ENCODE assay signal across 19 cellular contexts in the genomic region with DNA sequence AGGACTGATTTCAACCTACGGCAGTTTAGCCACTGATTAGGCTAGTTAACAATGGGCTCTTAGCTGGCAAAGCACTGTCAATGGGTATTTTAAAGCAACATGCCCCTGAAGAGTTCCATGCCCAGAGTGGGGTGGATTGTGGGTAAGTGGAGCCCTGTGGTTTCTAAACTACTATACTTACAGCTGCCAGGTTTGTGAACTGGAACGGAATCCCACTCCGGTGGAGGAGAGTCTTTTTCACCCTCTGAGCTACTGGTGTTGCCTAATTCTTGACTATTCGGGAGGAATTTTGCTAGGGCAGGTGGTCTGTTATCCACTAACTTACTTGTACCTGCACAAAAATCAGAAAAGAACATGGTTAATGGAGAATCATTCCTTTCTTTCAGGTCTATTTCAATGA.
"Had no signal": no experiment of that assay in that cellular context is flagged by ENCODE, and none has a peak within 500 bp of the region (broad histone marks: within the 10 kb centered on the region; RNA-seq: fewer than 3 reads in every experiment).

No MANE protein-coding gene starts in this region.

- H3K4me1 ChIP-seq: body of pancreas, prostate gland, suprapubic skin had no signal

- H3K9me3 ChIP-seq: body of pancreas, mucosa of descending colon, prostate gland, suprapubic skin, upper lobe of left lung had no signal

- H3K27me3 Mint-ChIP-seq: central memory CD8-positive, alpha-beta T cell; natural killer cell treated with Interleukin-12 subunit alpha and Interleukin-12 subunit beta and Interleukin-15 and Interleukin-18, amount 100 ng/mL, for 72 hours had no signal

- H3K27me3 ChIP-seq: body of pancreas, suprapubic skin, upper lobe of left lung had no signal

- H3K4me3 Mint-ChIP-seq: activated T-cell treated with anti-CD3 and anti-CD28 coated beads, Interleukin-2, amount 50 U/mL, for 4 hours; central memory CD8-positive, alpha-beta T cell; natural killer cell treated with Interleukin-12 subunit alpha and Interleukin-12 subunit beta and Interleukin-15 and Interleukin-18, amount 100 ng/mL, for 72 hours had no signal

- DNase-seq: activated CD4-positive, alpha-beta T cell treated with anti-CD3 and anti-CD28 coated beads, Interleukin-2, amount 50 U/mL, for 1 hour; activated effector memory CD4-positive, alpha-beta T cell treated with anti-CD3 and anti-CD28 coated beads, Interleukin-2, amount 50 U/mL, for 16 hours; activated T-cell treated with anti-CD3 and anti-CD28 coated beads, Interleukin-2, amount 50 U/mL, for 4 hours; amniotic stem cell; body of pancreas; cortex of kidney; effector CD8-positive, alpha-beta T cell; mucosa of descending colon; nucleus accumbens; stimulated activated CD4-positive, alpha-beta T cell treated with anti-CD3 and anti-CD28 coated beads, Interleukin-4, amount 100 ng/mL, for 1 hour; stimulated activated CD8-positive, alpha-beta memory T cell treated with anti-CD3 and anti-CD28 coated beads, Interleukin-4, amount 100 ng/mL, for 48 hours; stimulated activated naive CD8-positive, alpha-beta T cell treated with anti-CD3 and anti-CD28 coated beads, Interleukin-15, Interleukin-2, amounts not matched to agents 100 U/mL and 50 U/mL, for 24 hours; upper lobe of left lung had no signal

- H3K27ac ChIP-seq: body of pancreas, prostate gland, suprapubic skin, upper lobe of left lung had no signal

- H3K4me3 ChIP-seq: body of pancreas, mucosa of descending colon, prostate gland, suprapubic skin, upper lobe of left lung had no signal

- H3K27ac Mint-ChIP-seq: activated naive CD4-positive, alpha-beta T cell treated with anti-CD3 and anti-CD28 coated beads, Interleukin-2, amount 50 U/mL, for 72 hours; natural killer cell treated with Interleukin-12 subunit alpha and Interleukin-12 subunit beta and Interleukin-15 and Interleukin-18, amount 100 ng/mL, for 72 hours had no signal

- H3K9me3 Mint-ChIP-seq: activated naive CD4-positive, alpha-beta T cell treated with anti-CD3 and anti-CD28 coated beads, Interleukin-2, amount 50 U/mL, for 72 hours; activated T-cell treated with anti-CD3 and anti-CD28 coated beads, Interleukin-2, amount 50 U/mL, for 4 hours; central memory CD8-positive, alpha-beta T cell; natural killer cell treated with Interleukin-12 subunit alpha and Interleukin-12 subunit beta and Interleukin-15 and Interleukin-18, amount 100 ng/mL, for 72 hours had no signal

- ATAC-seq: activated naive CD4-positive, alpha-beta T cell treated with anti-CD3 and anti-CD28 coated beads, Interleukin-2, amount 50 U/mL, for 72 hours; activated T-cell treated with anti-CD3 and anti-CD28 coated beads, Interleukin-2, amount 50 U/mL, for 4 hours; body of pancreas; mucosa of descending colon; natural killer cell treated with Interleukin-12 subunit alpha and Interleukin-12 subunit beta and Interleukin-15 and Interleukin-18, amount 100 ng/mL, for 72 hours; sciatic nerve; stimulated activated naive CD8-positive, alpha-beta T cell treated with anti-CD3 and anti-CD28 coated beads, Interleukin-15, Interleukin-2, amounts not matched to agents 100 U/mL and 50 U/mL, for 24 hours had no signal
